8 cellular contexts compared by ENCODE assay signal in the genomic region with DNA sequence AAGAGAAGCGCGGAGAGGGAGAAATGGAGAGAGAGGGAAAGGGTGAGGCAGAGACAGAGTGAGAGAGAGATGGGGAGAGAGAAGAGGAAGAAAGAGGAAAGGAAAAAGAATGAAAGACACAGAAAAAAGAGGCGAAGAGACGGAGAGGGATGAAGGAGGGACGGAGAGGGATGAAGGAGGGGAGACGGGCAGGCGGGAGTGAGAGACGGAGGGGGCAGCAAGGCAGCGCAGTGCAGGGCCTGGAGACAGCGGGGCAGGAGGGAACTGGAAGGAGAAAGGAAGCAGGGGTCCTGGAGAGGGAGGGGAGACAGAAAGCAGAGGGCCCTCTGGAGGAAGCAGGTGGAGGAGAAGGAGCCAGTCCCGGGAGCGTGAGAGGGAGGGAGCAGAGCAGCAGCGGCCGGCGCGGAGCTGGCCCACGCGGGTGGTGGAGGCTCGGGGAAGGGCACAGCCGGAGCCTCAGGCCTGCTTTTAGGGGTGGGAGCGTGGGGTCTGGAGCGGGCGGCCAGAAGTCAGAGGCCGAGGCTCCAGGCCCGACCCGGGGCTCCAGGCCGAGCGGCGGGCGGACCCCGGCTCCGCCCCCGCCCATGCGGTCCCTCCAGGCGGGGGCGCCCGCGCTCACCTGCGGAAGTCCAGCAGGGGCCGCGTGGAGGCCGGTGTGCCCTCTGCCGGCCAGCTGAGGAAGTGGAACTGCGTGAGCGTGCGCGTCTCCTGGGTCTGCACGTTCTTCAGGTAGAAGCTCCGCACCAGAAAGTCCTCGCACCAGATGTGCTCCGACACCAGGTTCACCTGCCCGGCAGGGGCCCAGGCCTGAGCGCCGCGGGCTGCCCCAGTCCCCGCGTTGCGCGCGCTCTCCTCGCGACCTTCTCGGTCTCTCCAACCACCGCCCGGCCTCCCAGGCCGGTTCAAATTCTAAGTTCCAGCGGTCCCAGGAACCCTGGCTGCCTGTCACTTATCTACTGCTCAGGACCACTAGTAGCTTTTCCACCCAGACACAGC. TPM values are rescaled to one million over a fixed set of nuclear protein-coding genes. Genes with fewer than 3 reads are reported as not detected.
DNase-seq lines count a peak whose midpoint lies in the region; ATAC-seq lines count a peak whose summit lies in the region.

No MANE protein-coding gene starts in this region.

- peaks cover 7% of the 10 kb centered on the region for H3K27me3 Mint-ChIP-seq in activated CD4-positive, alpha-beta memory T cell treated with anti-CD3 and anti-CD28 coated beads for 36 hours
- no peaks in the 10 kb centered on the region for H3K27me3 Mint-ChIP-seq in memory B cell

- H3K4me1 Mint-ChIP-seq in activated CD4-positive, alpha-beta memory T cell treated with anti-CD3 and anti-CD28 coated beads for 36 hours (ENCODE audit: low read depth): peaks cover 11% of the 10 kb centered on the region
- H3K4me1 Mint-ChIP-seq in memory B cell: peaks cover 10% of the 10 kb centered on the region

- no peaks in the 10 kb centered on the region for H3K36me3 Mint-ChIP-seq in activated CD4-positive, alpha-beta memory T cell treated with anti-CD3 and anti-CD28 coated beads for 36 hours
- no peaks in the 10 kb centered on the region for H3K36me3 Mint-ChIP-seq in memory B cell

- CTCF ChIA-PET in activated CD4-positive, alpha-beta memory T cell treated with anti-CD3 and anti-CD28 coated beads for 36 hours (lab: Charles Lee): interaction anchor here (0.6 to 10.8 kb wide), 65 partner anchors 8 to 608 kb away, joined by 3 to 252 read pairs (median 5); a partner anchor contains a TSS

- DNase-seq in AML-193 (lab: John Stamatoyannopoulos, UW) (peak; percentile 58 to 62), NCI-H69 (lab: John Stamatoyannopoulos, UW) (peak; percentile 84), memory B cell (ENCODE audit: low spot score in 2 of 2) (peak; percentile 92 to 95)
- DNase-seq in activated CD4-positive, alpha-beta memory T cell treated with anti-CD3 and anti-CD28 coated beads for 36 hours: peak; percentile 92
- peak; percentile 81 for DNase-seq in effector CD4-positive, alpha-beta T cell
- DNase-seq in stimulated activated CD8-positive, alpha-beta memory T cell treated with anti-CD3 and anti-CD28 coated beads, Interleukin-12 subunit alpha, Interleukin-12 subunit beta, amount 100 ng/mL, for 24 hours (ENCODE audit: extremely low read depth): peak; percentile 61

- peak overlapping the region; percentile 21 for H3K27ac Mint-ChIP-seq in activated CD4-positive, alpha-beta memory T cell treated with anti-CD3 and anti-CD28 coated beads for 36 hours
- peak overlapping the region; percentile 92 for H3K27ac Mint-ChIP-seq in memory B cell

- intact Hi-C loops in activated CD4-positive, alpha-beta memory T cell treated with anti-CD3 and anti-CD28 coated beads for 36 hours (cut with micrococcal nuclease): loop anchor here (1.0 to 5.0 kb wide), 4 partner anchors 15 to 237 kb away; a partner anchor contains a TSS

- POLR2A ChIA-PET in activated CD4-positive, alpha-beta memory T cell treated with anti-CD3 and anti-CD28 coated beads for 36 hours (lab: Charles Lee): interaction anchor here (0.8 to 4.1 kb wide), 14 partner anchors 10 to 135 kb away, joined by 3 to 34 read pairs (median 4); a partner anchor contains a TSS

- H3K4me3 Mint-ChIP-seq in activated CD4-positive, alpha-beta memory T cell treated with anti-CD3 and anti-CD28 coated beads for 36 hours: peak overlapping the region; percentile 55
- H3K4me3 Mint-ChIP-seq in memory B cell: peak overlapping the region; percentile 90

- H3K9me3 Mint-ChIP-seq in activated CD4-positive, alpha-beta memory T cell treated with anti-CD3 and anti-CD28 coated beads for 36 hours: no peaks in the 10 kb centered on the region
- no peaks in the 10 kb centered on the region for H3K9me3 Mint-ChIP-seq in memory B cell

- peak; percentile 92 for ATAC-seq in GM18909 (IDR thresholded peaks at IDR 0.05; ENCODE audit: poor library complexity, unreplicated experiment)
- ATAC-seq in HG03139 (IDR thresholded peaks at IDR 0.05; ENCODE audit: unreplicated experiment): peak; percentile 84
- peak; percentile 89 for ATAC-seq in memory B cell (ENCODE audit: low read depth)

RNA-seq across cellular contexts. Expression of a gene that starts 14.5 kb away (rescaled TPM):
- under 1 TPM in 1 of 2 experiments, not detected in 1; 0.24 TPM for total RNA-seq in activated CD4-positive, alpha-beta memory T cell treated with anti-CD3 and anti-CD28 coated beads for 36 hours

RNA-seq across cellular contexts. Expression of a gene that starts 15.5 kb away (rescaled TPM):
- total RNA-seq in activated CD4-positive, alpha-beta memory T cell treated with anti-CD3 and anti-CD28 coated beads for 36 hours: 10 to 100 TPM; 37.3 to 39.1 TPM

RNA-seq across cellular contexts. Expression of a gene that starts 37.9 kb away (rescaled TPM):
- total RNA-seq in activated CD4-positive, alpha-beta memory T cell treated with anti-CD3 and anti-CD28 coated beads for 36 hours: not detected

RNA-seq across cellular contexts. Expression of a gene that starts 40.9 kb away (rescaled TPM):
- 100 to 1,000 TPM; 219 to 229 TPM for total RNA-seq in activated CD4-positive, alpha-beta memory T cell treated with anti-CD3 and anti-CD28 coated beads for 36 hours

RNA-seq across cellular contexts. Expression of a gene that starts 41.6 kb away (rescaled TPM):
- not detected for total RNA-seq in activated CD4-positive, alpha-beta memory T cell treated with anti-CD3 and anti-CD28 coated beads for 36 hours

Comparison
In these comparisons a context has a peak if more than half of its experiments do, and no peak if none do; other contexts are left out.
1. Peak in every context shown above with its lines: DNase-seq and ATAC-seq.